8 cellular contexts compared by ENCODE assay signal in genomic region chr2:219430633-219431615, GRCh38.
DNase-seq lines count a peak whose midpoint lies in the region; ATAC-seq lines count a peak whose summit lies in the region.

No MANE protein-coding gene starts in this region.

- no peak overlapping the region for H3K4me3 Mint-ChIP-seq in stimulated activated memory B cell treated with anti-CD40 and anti-IgM and Interleukin-4, amounts not matched to agents 10 μg/mL and 1 μg/mL and 100 μg/mL, for 72 hours

- peak; percentile 51 for DNase-seq in ELR (ENCODE audit: low read depth)
- peak; percentile 47 to 70 for DNase-seq in NCI-H446 (lab: John Stamatoyannopoulos, UW)
- peak; percentile 60 for DNase-seq in ecto neural progenitor cell (ENCODE audit: low spot score)
- DNase-seq in pons (ENCODE audit: low spot score) = peak; percentile 20
- no peak for DNase-seq in stimulated activated naive CD4-positive, alpha-beta T cell (lab: John Stamatoyannopoulos, UW)
- no peak for DNase-seq in SKM-1 (lab: John Stamatoyannopoulos, UW; ENCODE audit: unreplicated experiment)

- H3K9me3 Mint-ChIP-seq in stimulated activated memory B cell treated with anti-CD40 and anti-IgM and Interleukin-4, amounts not matched to agents 10 μg/mL and 1 μg/mL and 100 μg/mL, for 72 hours = no peaks in the 10 kb centered on the region

- H3K27ac Mint-ChIP-seq in stimulated activated memory B cell treated with anti-CD40 and anti-IgM and Interleukin-4, amounts not matched to agents 10 μg/mL and 1 μg/mL and 100 μg/mL, for 72 hours = no peak overlapping the region

- H3K27me3 Mint-ChIP-seq in stimulated activated memory B cell treated with anti-CD40 and anti-IgM and Interleukin-4, amounts not matched to agents 10 μg/mL and 1 μg/mL and 100 μg/mL, for 72 hours = peaks cover 36% of the 10 kb centered on the region

- H3K36me3 Mint-ChIP-seq in stimulated activated memory B cell treated with anti-CD40 and anti-IgM and Interleukin-4, amounts not matched to agents 10 μg/mL and 1 μg/mL and 100 μg/mL, for 72 hours = no peaks in the 10 kb centered on the region

- no peak for ATAC-seq in stimulated activated memory B cell treated with anti-CD40 and anti-IgM and Interleukin-4, amounts not matched to agents 10 μg/mL and 1 μg/mL and 100 μg/mL, for 72 hours
- no peak for ATAC-seq in HG02852 (IDR thresholded peaks at IDR 0.05; ENCODE audit: unreplicated experiment)

- H3K4me1 Mint-ChIP-seq in stimulated activated memory B cell treated with anti-CD40 and anti-IgM and Interleukin-4, amounts not matched to agents 10 μg/mL and 1 μg/mL and 100 μg/mL, for 72 hours = no peaks in the 10 kb centered on the region

Comparison
In these comparisons a context has a peak if more than half of its experiments do, and no peak if none do; other contexts are left out.
1. DNase-seq: peak in ELR (single experiment), NCI-H446 (2 of 2), ecto neural progenitor cell (single experiment) and pons (single experiment); none in stimulated activated naive CD4-positive, alpha-beta T cell (0 of 6) and SKM-1 (single experiment).